In genomic region chrX:86241547-86241946, GRCh38 we compare ENCODE assay signal across 8 cellular contexts.
"Had no signal": no experiment of that assay in that cellular context is flagged by ENCODE, and none has a peak within 500 bp of the region (broad histone marks: within the 10 kb centered on the region; RNA-seq: fewer than 3 reads in every experiment).

No MANE protein-coding gene starts in this region.

- FAIRE-seq: G401.6, GM12878, GM12891, GM12892, GM18507, GM19239 had no signal

- DNase-seq: GDM1, GF-D8 had no signal

- H3K4me3 ChIP-seq: GM12878 had no signal

- ATAC-seq: GM12878 had no signal
